15 cellular contexts compared by ENCODE assay signal in genomic region chr1:47656719-47657685, GRCh38.
DNase-seq lines count a peak whose midpoint lies in the region; ATAC-seq, FAIRE-seq and TF ChIP-seq lines count a peak whose summit lies in the region.
"Had no signal": no experiment of that assay in that cellular context is flagged by ENCODE, and none has a peak within 500 bp of the region (broad histone marks: within the 10 kb centered on the region; RNA-seq: fewer than 3 reads in every experiment).

No MANE protein-coding gene starts in this region.

- no peaks in the 10 kb centered on the region for H3F3A ChIP-seq in PC-9 (ENCODE audit: insufficient read depth, low read depth)

- DNase-seq in brain microvascular endothelial cell (peak; percentile 84), foreskin fibroblast (peak; percentile 11 to 64), type B pancreatic cell (ENCODE audit: extremely low spot score, unreplicated experiment) (peak; percentile 51), PC-9 (no peak), RCC 7860 (ENCODE audit: low spot score) (no peak)
- no peak for DNase-seq in natural killer cell treated with Interleukin-12 subunit alpha and Interleukin-12 subunit beta and Interleukin-15 and Interleukin-18, amount 100 ng/mL, for 72 hours (ENCODE audit: low spot score)
- DNase-seq: activated CD4-positive, alpha-beta T cell treated with anti-CD3 and anti-CD28 coated beads for 4 hours; CD4-positive, alpha-beta T cell; GOT3; NCI-H187 had no signal

- H3K27ac ChIP-seq in brain microvascular endothelial cell (peak overlapping the region; percentile 0), mucosa of rectum (ENCODE audit: low read depth in 2 of 2, low read length in 2 of 2) (peak overlapping the region; percentile 64 to 74), PC-9 (no peak overlapping the region)

- no peaks in the 10 kb centered on the region for H3K36me3 Mint-ChIP-seq in type B pancreatic cell
- no peaks in the 10 kb centered on the region for H3K36me3 Mint-ChIP-seq in natural killer cell treated with Interleukin-12 subunit alpha and Interleukin-12 subunit beta and Interleukin-15 and Interleukin-18, amount 100 ng/mL, for 72 hours
- H3K36me3 Mint-ChIP-seq: IgD-negative memory B cell had no signal

- no peaks in the 10 kb centered on the region for H4K20me1 ChIP-seq in PC-9 (ENCODE audit: insufficient read depth)

- H3K4me3 ChIP-seq in brain microvascular endothelial cell (ENCODE audit: low read depth, low read length) (no peak overlapping the region), foreskin fibroblast (ENCODE audit: low read depth in 1 of 2, low read length in 2 of 2) (no peak overlapping the region), mucosa of rectum (ENCODE audit: low read length in 2 of 2) (no peak overlapping the region), PC-9 (no peak overlapping the region)
- H3K4me3 ChIP-seq: skin epidermis had no signal

- FAIRE-seq in RCC 7860 (lab: Jason Lieb, UNC) = no peak
- FAIRE-seq: colon had no signal

- H3K9me3 ChIP-seq in mucosa of rectum (ENCODE audit: control insufficient read depth in 2 of 2, low read length in 2 of 2) (no peaks in the 10 kb centered on the region), PC-9 (ENCODE audit: insufficient read depth, low read depth) (no peaks in the 10 kb centered on the region)

- H3K79me2 ChIP-seq in PC-9 (ENCODE audit: low read depth) = no peaks in the 10 kb centered on the region

- no peaks in the 10 kb centered on the region for H3K9me3 Mint-ChIP-seq in type B pancreatic cell
- no peaks in the 10 kb centered on the region for H3K9me3 Mint-ChIP-seq in natural killer cell treated with Interleukin-12 subunit alpha and Interleukin-12 subunit beta and Interleukin-15 and Interleukin-18, amount 100 ng/mL, for 72 hours
- H3K9me3 Mint-ChIP-seq: activated T-helper 1 cell treated with anti-CD3 and anti-CD28 coated beads, Interleukin-12 subunit alpha, Interleukin-12 subunit beta, Interleukin-2, Interleukin-4 antibody, amounts not matched to agents 30 ng/mL and 10 ng/mL and 1 ng/mL, durations not matched to agents 14 hours and 24 hours and 36 hours; CD4-positive, alpha-beta T cell; IgD-negative memory B cell had no signal

- intact Hi-C loops in PC-9 (cut with micrococcal nuclease; ENCODE audit: unreplicated experiment) = no loop called here

- no peak for ATAC-seq in natural killer cell treated with Interleukin-12 subunit alpha and Interleukin-12 subunit beta and Interleukin-15 and Interleukin-18, amount 100 ng/mL, for 72 hours

- in situ Hi-C loops in brain microvascular endothelial cell (cut with HindIII; ENCODE audit: low pct_ligation_motif_present, low sequenced_read_pairs) = no loop called here

- peaks cover 52% of the 10 kb centered on the region for H3K4me1 Mint-ChIP-seq in type B pancreatic cell (ENCODE audit: unreplicated experiment)
- no peaks in the 10 kb centered on the region for H3K4me1 Mint-ChIP-seq in natural killer cell treated with Interleukin-12 subunit alpha and Interleukin-12 subunit beta and Interleukin-15 and Interleukin-18, amount 100 ng/mL, for 72 hours (ENCODE audit: low read depth in 2 of 2)
- H3K4me1 Mint-ChIP-seq: IgD-negative memory B cell had no signal

- H3K27me3 ChIP-seq in brain microvascular endothelial cell (replicated peaks) (no peaks in the 10 kb centered on the region), mucosa of rectum (ENCODE audit: control insufficient read depth in 2 of 2, insufficient read depth in 2 of 2, low read length in 2 of 2) (no peaks in the 10 kb centered on the region), PC-9 (ENCODE audit: insufficient read depth, low read depth) (no peaks in the 10 kb centered on the region)

- no peak overlapping the region for H3K4me2 ChIP-seq in PC-9

- no peak overlapping the region for H2AFZ ChIP-seq in PC-9

- H3K27ac Mint-ChIP-seq in type B pancreatic cell = no peak overlapping the region
- H3K27ac Mint-ChIP-seq in natural killer cell treated with Interleukin-12 subunit alpha and Interleukin-12 subunit beta and Interleukin-15 and Interleukin-18, amount 100 ng/mL, for 72 hours = no peak overlapping the region
- H3K27ac Mint-ChIP-seq: activated T-helper 1 cell treated with anti-CD3 and anti-CD28 coated beads, Interleukin-12 subunit alpha, Interleukin-12 subunit beta, Interleukin-2, Interleukin-4 antibody, amounts not matched to agents 30 ng/mL and 10 ng/mL and 1 ng/mL, durations not matched to agents 14 hours and 24 hours and 36 hours; CD4-positive, alpha-beta T cell; IgD-negative memory B cell had no signal

- no peak for TF ChIP-seq CTCF in brain microvascular endothelial cell (IDR thresholded peaks at IDR 0.05; ENCODE audit: low read depth, low read length, missing control alignments)
- TF ChIP-seq CTCF in foreskin fibroblast (IDR thresholded peaks at IDR 0.05; ENCODE audit: low read depth, low read length) = no peak
- no peak for TF ChIP-seq CTCF in type B pancreatic cell (conservative IDR thresholded peaks at IDR 0.05)
- no peak for TF ChIP-seq CTCF in PC-9 (conservative IDR thresholded peaks at IDR 0.05)

- POLR2A ChIA-PET in PC-9 (lab: Charles Lee; ENCODE audit: unreplicated experiment) = no interaction called here

- H3K4me3 Mint-ChIP-seq in type B pancreatic cell = no peak overlapping the region
- H3K4me3 Mint-ChIP-seq in natural killer cell treated with Interleukin-12 subunit alpha and Interleukin-12 subunit beta and Interleukin-15 and Interleukin-18, amount 100 ng/mL, for 72 hours = no peak overlapping the region
- H3K4me3 Mint-ChIP-seq: activated T-helper 1 cell treated with anti-CD3 and anti-CD28 coated beads, Interleukin-12 subunit alpha, Interleukin-12 subunit beta, Interleukin-2, Interleukin-4 antibody, amounts not matched to agents 30 ng/mL and 10 ng/mL and 1 ng/mL, durations not matched to agents 14 hours and 24 hours and 36 hours; CD4-positive, alpha-beta T cell; IgD-negative memory B cell had no signal

- H3K4me1 ChIP-seq in mucosa of rectum (ENCODE audit: control insufficient read depth in 2 of 2, insufficient read depth in 2 of 2, low read length in 2 of 2) = peaks cover 4 to 9% of the 10 kb centered on the region in 2 donors
- H3K4me1 ChIP-seq in PC-9 (replicated peaks; ENCODE audit: insufficient read depth) = no peaks in the 10 kb centered on the region

- H3K9ac ChIP-seq in mucosa of rectum (ENCODE audit: low read depth in 1 of 2, low read length in 2 of 2) = no peak overlapping the region

- H3K27me3 Mint-ChIP-seq in type B pancreatic cell = peaks cover 50% of the 10 kb centered on the region
- peaks cover 20 to 45% of the 10 kb centered on the region in 2 donors for H3K27me3 Mint-ChIP-seq in natural killer cell treated with Interleukin-12 subunit alpha and Interleukin-12 subunit beta and Interleukin-15 and Interleukin-18, amount 100 ng/mL, for 72 hours

- no TSS peak for BruUV-seq in PC-9 (replicated peaks; lab: Mats Ljungman, UMichigan)

- CTCF ChIA-PET in PC-9 (lab: Charles Lee) = no interaction called here

- H3K9me2 ChIP-seq in PC-9 (ENCODE audit: insufficient read depth) = no peaks in the 10 kb centered on the region

- H3K36me3 ChIP-seq in brain microvascular endothelial cell (replicated peaks) (no peaks in the 10 kb centered on the region), mucosa of rectum (ENCODE audit: control insufficient read depth in 2 of 2, insufficient read depth in 2 of 2, low read length in 2 of 2) (no peaks in the 10 kb centered on the region), PC-9 (ENCODE audit: low read depth) (no peaks in the 10 kb centered on the region)

Comparison
In these comparisons a context has a peak if more than half of its experiments do, and no peak if none do; other contexts are left out.
1. DNase-seq: peak in brain microvascular endothelial cell (single experiment), foreskin fibroblast (2 of 2) and type B pancreatic cell (single experiment); none in PC-9 (0 of 2), natural killer cell treated with Interleukin-12 subunit alpha and Interleukin-12 subunit beta and Interleukin-15 and Interleukin-18, amount 100 ng/mL, for 72 hours (single experiment) and RCC 7860 (single experiment).